1 cellular context compared by ENCODE assay signal in the genomic region with DNA sequence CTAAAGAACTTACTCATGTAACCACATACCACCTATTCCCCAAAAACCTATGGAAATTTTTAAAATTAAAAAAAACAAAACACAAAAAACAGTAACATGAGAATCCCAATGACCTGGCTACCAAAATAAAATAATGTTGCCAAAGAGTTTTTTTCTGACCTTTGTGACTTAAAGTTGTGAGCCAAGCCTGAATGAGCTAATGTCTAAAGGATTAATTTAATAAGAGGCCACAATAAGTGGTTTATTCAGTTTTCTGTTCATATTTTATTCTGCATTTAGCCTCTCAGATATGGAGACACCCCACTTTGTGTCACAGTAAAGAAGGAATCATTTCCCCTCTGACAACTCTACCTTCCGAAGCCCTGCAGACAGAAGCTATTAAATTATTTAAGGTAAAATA.
TF ChIP-seq lines count a peak whose summit lies in the region.

No MANE protein-coding gene starts in this region.

TF ChIP-seq in SK-N-SH, 30 proteins besides CTCF, POLR2A, EP300 and RAD21 (continued from another document):
- TF ChIP-seq IRF3 (IDR thresholded peaks at IDR 0.05; ENCODE audit: low read depth, low read length) (no peak), RCOR1 (IDR thresholded peaks at IDR 0.05; ENCODE audit: low read length) (no peak), EZH2phosphoT487 (IDR thresholded peaks at IDR 0.05; ENCODE audit: borderline replicate concordance, low read depth) (no peak), RFX5 (IDR thresholded peaks at IDR 0.05; ENCODE audit: low read length) (no peak), YY1 (IDR thresholded peaks at IDR 0.05; ENCODE audit: low read depth) (no peak), RXRA (IDR thresholded peaks at IDR 0.05; ENCODE audit: borderline replicate concordance, low read depth) (no peak), TCF12 (IDR thresholded peaks at IDR 0.05) (no peak), PBX3 (IDR thresholded peaks at IDR 0.05) (no peak), JUND (IDR thresholded peaks at IDR 0.05) (no peak), TAF1 (IDR thresholded peaks at IDR 0.05; ENCODE audit: borderline replicate concordance, low read depth, low read length) (no peak), MEF2A (IDR thresholded peaks at IDR 0.05; ENCODE audit: borderline replicate concordance, low read depth) (no peak), NFIC (IDR thresholded peaks at IDR 0.05; ENCODE audit: borderline replicate concordance) (no peak), ELF1 (IDR thresholded peaks at IDR 0.05) (no peak), SMC3 (IDR thresholded peaks at IDR 0.05; ENCODE audit: low read depth, low read length) (no peak)
- TF ChIP-seq, protein P1, sequence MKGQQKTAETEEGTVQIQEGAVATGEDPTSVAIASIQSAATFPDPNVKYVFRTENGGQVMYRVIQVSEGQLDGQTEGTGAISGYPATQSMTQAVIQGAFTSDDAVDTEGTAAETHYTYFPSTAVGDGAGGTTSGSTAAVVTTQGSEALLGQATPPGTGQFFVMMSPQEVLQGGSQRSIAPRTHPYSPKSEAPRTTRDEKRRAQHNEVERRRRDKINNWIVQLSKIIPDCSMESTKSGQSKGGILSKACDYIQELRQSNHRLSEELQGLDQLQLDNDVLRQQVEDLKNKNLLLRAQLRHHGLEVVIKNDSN (IDR thresholded peaks at IDR 0.05; ENCODE audit: borderline replicate concordance, low read depth), result no peak
